Comparison of ENCODE assay signal across 19 cellular contexts in genomic region chr10:101639141-101639900, GRCh38. TPM values are rescaled to one million over a fixed set of nuclear protein-coding genes. Genes with fewer than 3 reads are reported as not detected.
A peak's percentile ranks its signal among the peaks of the same experiment; 100 is the strongest.
DNase-seq lines count a peak whose midpoint lies in the region; ATAC-seq and TF ChIP-seq lines count a peak whose summit lies in the region.
"Had no signal": no experiment of that assay in that cellular context is flagged by ENCODE, and none has a peak within 500 bp of the region (broad histone marks: within the 10 kb centered on the region; RNA-seq: fewer than 3 reads in every experiment).

No MANE protein-coding gene starts in this region.

- H3K27ac ChIP-seq in vagina: no peak overlapping the region

- H3K4me1 Mint-ChIP-seq in activated naive CD8-positive, alpha-beta T cell (ENCODE audit: low read depth): peaks cover 21% of the 10 kb centered on the region
- peaks cover 7% of the 10 kb centered on the region for H3K4me1 Mint-ChIP-seq in activated naive CD8-positive, alpha-beta T cell treated with anti-CD3 and anti-CD28 coated beads, Interleukin-2, amount 50 U/mL, for 24 hours
- peaks cover 19 to 24% of the 10 kb centered on the region in 2 donors for H3K4me1 Mint-ChIP-seq in immature natural killer cell
- H3K4me1 Mint-ChIP-seq in stimulated activated effector memory CD8-positive, alpha-beta T cell treated with anti-CD3 and anti-CD28 coated beads, Interleukin-12 subunit alpha, Interleukin-12 subunit beta, amount 100 ng/mL, for 72 hours: peaks cover 27% of the 10 kb centered on the region

- peak overlapping the region; percentile 51 for H3K27ac Mint-ChIP-seq in activated naive CD8-positive, alpha-beta T cell
- H3K27ac Mint-ChIP-seq in activated naive CD8-positive, alpha-beta T cell treated with anti-CD3 and anti-CD28 coated beads, Interleukin-2, amount 50 U/mL, for 24 hours: no peak overlapping the region
- H3K27ac Mint-ChIP-seq in immature natural killer cell: peak overlapping the region in 5 of 6 donors; percentile 1 to 78 (median 17)
- peak overlapping the region; percentile 49 for H3K27ac Mint-ChIP-seq in stimulated activated effector memory CD8-positive, alpha-beta T cell treated with anti-CD3 and anti-CD28 coated beads, Interleukin-12 subunit alpha, Interleukin-12 subunit beta, amount 100 ng/mL, for 72 hours

- DNase-seq in activated naive CD8-positive, alpha-beta T cell treated with anti-CD3 and anti-CD28 coated beads, Interleukin-2, amount 50 U/mL, for 24 hours: no peak
- DNase-seq in G401 (ENCODE audit: low spot score) (peak; percentile 65), immature natural killer cell (no peak), GM03348 (ENCODE audit: low spot score) (no peak), vagina (ENCODE audit: extremely low spot score in 2 of 2) (no peak)
- no peak for DNase-seq in stimulated activated effector memory CD8-positive, alpha-beta T cell treated with anti-CD3 and anti-CD28 coated beads, Interleukin-12 subunit alpha, Interleukin-12 subunit beta, amount 100 ng/mL, for 72 hours (ENCODE audit: low spot score in 2 of 2)
- DNase-seq: DND-41, MM.1S, NCI-H1092 treated with DMSO at 0.1 percent for 48 hours, NCI-H146, NCI-H2029 treated with DMSO at 0.1 percent for 48 hours, NCI-H2171, NCI-H526, PC-3, RPMI8226, SHP77 treated with DMSO at 0.1 percent for 48 hours had no signal

- TF ChIP-seq POLR2A in vagina (IDR thresholded peaks at IDR 0.05): no peak

- no peak for ATAC-seq in activated naive CD8-positive, alpha-beta T cell treated with anti-CD3 and anti-CD28 coated beads, Interleukin-2, amount 50 U/mL, for 24 hours
- no peak for ATAC-seq in stimulated activated effector memory CD8-positive, alpha-beta T cell treated with anti-CD3 and anti-CD28 coated beads, Interleukin-12 subunit alpha, Interleukin-12 subunit beta, amount 100 ng/mL, for 72 hours
- no peak for ATAC-seq in esophagus mucosa
- ATAC-seq: PC-3 had no signal

- peaks cover 24% of the 10 kb centered on the region for H3K36me3 Mint-ChIP-seq in activated naive CD8-positive, alpha-beta T cell
- H3K36me3 Mint-ChIP-seq in activated naive CD8-positive, alpha-beta T cell treated with anti-CD3 and anti-CD28 coated beads, Interleukin-2, amount 50 U/mL, for 24 hours (ENCODE audit: low read depth): peaks cover 25% of the 10 kb centered on the region
- H3K36me3 Mint-ChIP-seq in immature natural killer cell: peaks cover 6 to 8% (median 6%) of the 10 kb centered on the region in 3 donors
- H3K36me3 Mint-ChIP-seq in stimulated activated effector memory CD8-positive, alpha-beta T cell treated with anti-CD3 and anti-CD28 coated beads, Interleukin-12 subunit alpha, Interleukin-12 subunit beta, amount 100 ng/mL, for 72 hours: peaks cover 49% of the 10 kb centered on the region

- no peak for TF ChIP-seq CTCF in vagina (IDR thresholded peaks at IDR 0.05)

- in situ Hi-C loops in G401 (cut with HindIII; ENCODE audit: low sequenced_read_pairs): no loop called here

- H3K27me3 Mint-ChIP-seq in activated naive CD8-positive, alpha-beta T cell: no peaks in the 10 kb centered on the region
- no peaks in the 10 kb centered on the region for H3K27me3 Mint-ChIP-seq in activated naive CD8-positive, alpha-beta T cell treated with anti-CD3 and anti-CD28 coated beads, Interleukin-2, amount 50 U/mL, for 24 hours
- peaks cover 0 to 1% (median 0%) of the 10 kb centered on the region in 3 donors for H3K27me3 Mint-ChIP-seq in immature natural killer cell (ENCODE audit: low read depth in 3 of 3)

- no peaks in the 10 kb centered on the region for H3K9me3 Mint-ChIP-seq in activated naive CD8-positive, alpha-beta T cell (ENCODE audit: low read depth)
- H3K9me3 Mint-ChIP-seq in activated naive CD8-positive, alpha-beta T cell treated with anti-CD3 and anti-CD28 coated beads, Interleukin-2, amount 50 U/mL, for 24 hours: no peaks in the 10 kb centered on the region
- no peaks in the 10 kb centered on the region for H3K9me3 Mint-ChIP-seq in immature natural killer cell
- no peaks in the 10 kb centered on the region for H3K9me3 Mint-ChIP-seq in stimulated activated effector memory CD8-positive, alpha-beta T cell treated with anti-CD3 and anti-CD28 coated beads, Interleukin-12 subunit alpha, Interleukin-12 subunit beta, amount 100 ng/mL, for 72 hours

- no peaks in the 10 kb centered on the region for H3K36me3 ChIP-seq in vagina

- H3K27me3 ChIP-seq in vagina: no peaks in the 10 kb centered on the region

- H3K4me3 ChIP-seq in vagina: no peak overlapping the region
- H3K4me3 ChIP-seq: HAP-1 had no signal

- no peaks in the 10 kb centered on the region for H3K4me1 ChIP-seq in vagina
- H3K4me1 ChIP-seq: HAP-1 had no signal

- H3K4me3 Mint-ChIP-seq in activated naive CD8-positive, alpha-beta T cell: no peak overlapping the region
- no peak overlapping the region for H3K4me3 Mint-ChIP-seq in activated naive CD8-positive, alpha-beta T cell treated with anti-CD3 and anti-CD28 coated beads, Interleukin-2, amount 50 U/mL, for 24 hours
- H3K4me3 Mint-ChIP-seq in immature natural killer cell: no peak overlapping the region
- H3K4me3 Mint-ChIP-seq in stimulated activated effector memory CD8-positive, alpha-beta T cell treated with anti-CD3 and anti-CD28 coated beads, Interleukin-12 subunit alpha, Interleukin-12 subunit beta, amount 100 ng/mL, for 72 hours: no peak overlapping the region

- H3K9me3 ChIP-seq in vagina: no peaks in the 10 kb centered on the region
- H3K9me3 ChIP-seq: HAP-1 had no signal

- intact Hi-C loops in vagina (cut with DNase I): no loop called here

RNA-seq across cellular contexts. Expression of gene DPCD, which starts 51.2 kb away (rescaled TPM):
- total RNA-seq in G401 (2014; rRNA removed; shearing (Covaris generic)): 361 and 419 TPM in 2 replicates
- polyA plus RNA-seq in immature natural killer cell: 1 to 10 TPM in 2 of 3 donors, not detected in 1; 2.1 to 2.8 TPM
- total RNA-seq in esophagus mucosa (19.0 TPM), vagina (13.8 TPM)

RNA-seq across cellular contexts. Expression of gene POLL, which starts 51.3 kb away (rescaled TPM):
- total RNA-seq in G401 (2014; rRNA removed; shearing (Covaris generic)): 87.8 and 94.8 TPM in 2 replicates
- polyA plus RNA-seq in immature natural killer cell: 10 to 100 TPM; 11.7 to 15.5 (median 12.2) TPM
- total RNA-seq in esophagus mucosa (13.5 TPM), vagina (21.1 TPM)

RNA-seq across cellular contexts. Expression of gene FBXW4, which starts 55.6 kb away (rescaled TPM):
- 32.1 and 48.9 TPM in 2 replicates for total RNA-seq in G401 (2014; rRNA removed; shearing (Covaris generic))
- polyA plus RNA-seq in immature natural killer cell: 1 to 10 TPM; 3.8 to 9.7 (median 6.1) TPM
- total RNA-seq in esophagus mucosa (37.1 TPM), vagina (49.6 TPM)

Comparison
In these comparisons a context has a peak if more than half of its experiments do, and no peak if none do; other contexts are left out.
1. RNA of gene DPCD, which starts 51.2 kb away (total RNA-seq): 361 to 419 TPM in G401; 19.0 TPM in esophagus mucosa (single experiment) and 13.8 TPM in vagina (single experiment); every median in the first group is over 10 times any median in the second.